In the genomic region with DNA sequence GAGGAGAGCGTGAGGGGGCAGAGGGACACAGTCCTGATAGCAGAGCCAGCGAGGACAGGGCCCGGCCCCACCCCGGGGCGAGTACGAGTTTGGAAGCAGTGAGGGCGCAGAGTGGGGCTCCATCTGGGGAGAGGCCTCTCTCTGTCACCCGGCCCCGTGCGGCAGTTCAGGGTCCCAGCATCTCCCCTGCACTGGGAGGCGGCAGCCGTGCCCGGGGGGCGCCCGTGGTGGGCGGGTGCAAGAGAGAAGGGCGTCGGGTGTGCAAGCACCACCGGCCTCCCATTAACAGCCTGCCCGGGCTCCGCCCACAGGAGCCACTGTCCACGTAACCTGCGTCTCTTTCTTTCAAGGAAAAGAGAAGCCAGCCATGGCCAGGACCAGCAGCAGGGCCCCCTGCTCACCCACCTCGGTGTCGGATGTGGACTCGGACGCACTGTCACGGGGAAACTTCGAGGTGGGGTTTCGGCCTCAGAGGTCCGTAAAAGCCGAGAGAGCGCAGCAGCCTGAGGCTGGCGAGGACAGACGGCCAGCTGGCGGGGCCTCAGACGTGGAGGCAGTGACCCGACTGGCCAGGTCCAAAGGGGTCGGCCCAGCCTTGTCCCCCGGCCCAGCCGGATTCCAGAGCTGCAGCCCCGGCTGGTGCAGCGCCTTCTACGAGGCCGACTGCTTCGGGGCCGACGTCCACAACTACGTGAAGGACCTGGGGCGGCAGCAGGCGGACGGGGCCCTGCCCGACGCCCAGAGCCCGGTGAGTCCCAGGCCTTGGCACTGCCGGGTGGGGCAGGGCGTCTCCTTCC, we compare ENCODE assay signal across 18 cellular contexts. TPM values are rescaled to one million over a fixed set of nuclear protein-coding genes. Genes with fewer than 3 reads are reported as not detected.
DNase-seq lines count a peak whose midpoint lies in the region; ATAC-seq and TF ChIP-seq lines count a peak whose summit lies in the region.
"Had no signal": no experiment of that assay in that cellular context is flagged by ENCODE, and none has a peak within 500 bp of the region (broad histone marks: within the 10 kb centered on the region; RNA-seq: fewer than 3 reads in every experiment).

No MANE protein-coding gene starts in this region.

- TF ChIP-seq EP300 in gastroesophageal sphincter (IDR thresholded peaks at IDR 0.05) = no peak

- H3K36me3 Mint-ChIP-seq in H9 (ENCODE audit: insufficient read depth in 1 of 3, low read depth in 3 of 3) (peaks cover 1 to 5% (median 2%) of the 10 kb centered on the region in 3 experiments; a peak in 3 of 7 replicates), WTC11 (no peaks in the 10 kb centered on the region), nephron progenitor cell (ENCODE audit: low read depth) (no peaks in the 10 kb centered on the region)
- no peaks in the 10 kb centered on the region for H3K36me3 Mint-ChIP-seq in activated T-helper 1 cell treated with anti-CD3 and anti-CD28 coated beads, Interleukin-12 subunit alpha, Interleukin-12 subunit beta, Interleukin-2, Interleukin-4 antibody, amounts not matched to agents 30 ng/mL and 10 ng/mL and 1 ng/mL, durations not matched to agents 14 hours and 24 hours and 36 hours (ENCODE audit: low read depth)
- H3K36me3 Mint-ChIP-seq: CD4-positive, alpha-beta memory T cell had no signal

- no peaks in the 10 kb centered on the region for H3K9me3 ChIP-seq in H9 (ENCODE audit: control insufficient read depth, low read depth, low read length)
- H3K9me3 ChIP-seq in gastroesophageal sphincter = no peaks in the 10 kb centered on the region

- ATAC-seq in WTC11 (no peak), gastroesophageal sphincter (peak; percentile 3), HG03521 (IDR thresholded peaks at IDR 0.05; ENCODE audit: unreplicated experiment) (no peak)

- H3K18ac ChIP-seq in H9 (ENCODE audit: insufficient read length, low read depth, low read length) = no peak overlapping the region

- H3K27ac Mint-ChIP-seq in H9 (peak overlapping the region; percentile 73 to 84 (median 82); a peak in 4 of 7 replicates), WTC11 (peak overlapping the region; percentile 89), nephron progenitor cell (peak overlapping the region; percentile 61)
- H3K27ac Mint-ChIP-seq in activated T-helper 1 cell treated with anti-CD3 and anti-CD28 coated beads, Interleukin-12 subunit alpha, Interleukin-12 subunit beta, Interleukin-2, Interleukin-4 antibody, amounts not matched to agents 30 ng/mL and 10 ng/mL and 1 ng/mL, durations not matched to agents 14 hours and 24 hours and 36 hours = no peak overlapping the region
- H3K27ac Mint-ChIP-seq: CD4-positive, alpha-beta memory T cell had no signal

- POLR2A ChIA-PET in WTC11 (lab: Charles Lee) = no interaction called here

- H4K91ac ChIP-seq in H9 (ENCODE audit: insufficient read length, low read depth, low read length) = no peak overlapping the region

- no peak overlapping the region for H2BK12ac ChIP-seq in H9 (ENCODE audit: insufficient read length, low read depth, low read length)

- H3K23me2 ChIP-seq in H9 (ENCODE audit: insufficient read length, low read depth, low read length, poor library complexity, severe bottlenecking) = no peaks in the 10 kb centered on the region

- CTCF ChIA-PET in WTC11 (lab: Charles Lee) = interaction anchor here (0.7 to 1.2 kb wide), 2 partner anchors 25 to 45 kb away, joined by 3 to 5 read pairs; no protein-coding TSS in a partner anchor

- no peak overlapping the region for H2BK20ac ChIP-seq in H9 (ENCODE audit: low read depth, low read length, poor library complexity, severe bottlenecking)

- no CpG with 5 or more reads among the region's 57 CpGs for WGBS in H9 (ENCODE audit: extremely low coverage, insufficient read length, low lambda C conversion rate)
- 80% methylated on average over 2 of the region's 57 CpGs; no CpG with 5 or more reads in 1 of the 2 donors for WGBS in gastroesophageal sphincter (ENCODE audit: low coverage in 1 of 2), 2 donors

- H4K8ac ChIP-seq in H9 (replicated peaks; ENCODE audit: insufficient read length, low read depth, low read length) = no peak overlapping the region

- no peak overlapping the region for H4K5ac ChIP-seq in H9 (ENCODE audit: insufficient read length, low read depth, low read length)

- H3K27ac ChIP-seq in H9 (ENCODE audit: insufficient read length, low read depth, low read length) (no peak overlapping the region), gastroesophageal sphincter (no peak overlapping the region)

- no peak overlapping the region for H2BK15ac ChIP-seq in H9 (ENCODE audit: low read depth, low read length)

- H3K56ac ChIP-seq in H9 (ENCODE audit: insufficient read length, low read depth, low read length) = no peak overlapping the region

- H3T11ph ChIP-seq in H9 (ENCODE audit: low read length) = no peak overlapping the region

- intact Hi-C loops in activated T-helper 1 cell treated with anti-CD3 and anti-CD28 coated beads, Interleukin-12 subunit alpha, Interleukin-12 subunit beta, Interleukin-2, Interleukin-4 antibody, amounts not matched to agents 30 ng/mL and 10 ng/mL and 1 ng/mL, durations not matched to agents 14 hours and 24 hours and 36 hours (cut with micrococcal nuclease) = no loop called here

- no peak for TF ChIP-seq POLR2A in gastroesophageal sphincter (IDR thresholded peaks at IDR 0.05)

- H2BK5ac ChIP-seq in H9 (ENCODE audit: insufficient read length, low read length) = no peak overlapping the region

- H3K9me3 Mint-ChIP-seq in H9 = no peaks in the 10 kb centered on the region
- H3K9me3 Mint-ChIP-seq in WTC11 = no peaks in the 10 kb centered on the region
- no peaks in the 10 kb centered on the region for H3K9me3 Mint-ChIP-seq in nephron progenitor cell
- no peaks in the 10 kb centered on the region for H3K9me3 Mint-ChIP-seq in activated T-helper 1 cell treated with anti-CD3 and anti-CD28 coated beads, Interleukin-12 subunit alpha, Interleukin-12 subunit beta, Interleukin-2, Interleukin-4 antibody, amounts not matched to agents 30 ng/mL and 10 ng/mL and 1 ng/mL, durations not matched to agents 14 hours and 24 hours and 36 hours
- H3K9me3 Mint-ChIP-seq: CD4-positive, alpha-beta memory T cell had no signal

- TF ChIP-seq CTCF in H9 (conservative IDR thresholded peaks at IDR 0.05) (no peak), WTC11 (IDR thresholded peaks at IDR 0.05) (no peak), gastroesophageal sphincter (IDR thresholded peaks at IDR 0.05) (no peak), nephron progenitor cell (IDR thresholded peaks at IDR 0.05) (no peak)

- H3K4me1 Mint-ChIP-seq in H9 (0 out of 4 replicates have a peak, but pooled peaks cover 0 to 2% of the 10 kb centered on the region in 2 experiments), WTC11 (no peaks in the 10 kb centered on the region), nephron progenitor cell (peaks cover 21% of the 10 kb centered on the region)
- H3K4me1 Mint-ChIP-seq in activated T-helper 1 cell treated with anti-CD3 and anti-CD28 coated beads, Interleukin-12 subunit alpha, Interleukin-12 subunit beta, Interleukin-2, Interleukin-4 antibody, amounts not matched to agents 30 ng/mL and 10 ng/mL and 1 ng/mL, durations not matched to agents 14 hours and 24 hours and 36 hours (ENCODE audit: low read depth) = no peaks in the 10 kb centered on the region
- H3K4me1 Mint-ChIP-seq: CD4-positive, alpha-beta memory T cell had no signal

- H2BK120ac ChIP-seq in H9 (ENCODE audit: low read depth, low read length, poor library complexity, severe bottlenecking) = no peak overlapping the region

- no peak overlapping the region for H3K9ac ChIP-seq in H9 (ENCODE audit: extremely low read depth, insufficient read length, low read length)

- H3K4me3 ChIP-seq in gastroesophageal sphincter = no peak overlapping the region

- H3K14ac ChIP-seq in H9 (ENCODE audit: insufficient read depth, low read length) = no peak overlapping the region; the same call in 1 of the 2 replicates

- H3K4me3 Mint-ChIP-seq in H9 = no peak overlapping the region
- no peak overlapping the region for H3K4me3 Mint-ChIP-seq in WTC11
- peak overlapping the region; percentile 44 for H3K4me3 Mint-ChIP-seq in nephron progenitor cell
- no peak overlapping the region for H3K4me3 Mint-ChIP-seq in activated T-helper 1 cell treated with anti-CD3 and anti-CD28 coated beads, Interleukin-12 subunit alpha, Interleukin-12 subunit beta, Interleukin-2, Interleukin-4 antibody, amounts not matched to agents 30 ng/mL and 10 ng/mL and 1 ng/mL, durations not matched to agents 14 hours and 24 hours and 36 hours
- H3K4me3 Mint-ChIP-seq: CD4-positive, alpha-beta memory T cell had no signal

- no peaks in the 10 kb centered on the region for H3K79me2 ChIP-seq in H9 (ENCODE audit: insufficient read depth, low read length)

- no peak overlapping the region for H2AK5ac ChIP-seq in H9 (ENCODE audit: insufficient read length, low read length)

- no peak overlapping the region for H3K23ac ChIP-seq in H9 (ENCODE audit: insufficient read length, low read depth, low read length)

- H2AFZ ChIP-seq in H9 (ENCODE audit: low read length) = no peak overlapping the region

- no peaks in the 10 kb centered on the region for H3K79me1 ChIP-seq in H9 (ENCODE audit: insufficient read depth, low read depth, low read length, poor library complexity, severe bottlenecking)

- no peaks in the 10 kb centered on the region for H3K27me3 ChIP-seq in H9 (ENCODE audit: insufficient read depth, low read length)
- H3K27me3 ChIP-seq in gastroesophageal sphincter = peaks cover 41% of the 10 kb centered on the region

- no peak overlapping the region for H3K4me2 ChIP-seq in H9 (ENCODE audit: insufficient read depth, insufficient read length, low read length)

- H4K20me1 ChIP-seq in H9 (ENCODE audit: control insufficient read depth, insufficient read depth, insufficient read length) = no peaks in the 10 kb centered on the region

- H3K4ac ChIP-seq in H9 (ENCODE audit: low read depth, low read length) = no peak overlapping the region; the same call in 1 of the 2 replicates

- DNase-seq in H9 (no peak), WTC11 (ENCODE audit: low spot score) (no peak), nephron progenitor cell (no peak), HUDEP-2 (lab: John Stamatoyannopoulos, UW; ENCODE audit: unreplicated experiment in 76 of 76) (no peak), DMS114 treated with DMSO at 0.1 percent for 48 hours (lab: John Stamatoyannopoulos, UW; ENCODE audit: unreplicated experiment) (no peak)
- no peak for DNase-seq in activated T-helper 1 cell treated with anti-CD3 and anti-CD28 coated beads, Interleukin-12 subunit alpha, Interleukin-12 subunit beta, Interleukin-2, Interleukin-4 antibody, amounts not matched to agents 30 ng/mL and 10 ng/mL and 1 ng/mL, durations not matched to agents 14 hours and 24 hours and 36 hours (ENCODE audit: low spot score)
- DNase-seq: C1 segment of cervical spinal cord, Calu3, COR-L47, DMS153, DND-41, GOT3, HCEC 1CT had no signal

- H3K4me1 ChIP-seq in H9 (ENCODE audit: insufficient read depth, low read length) (no peaks in the 10 kb centered on the region), gastroesophageal sphincter (no peaks in the 10 kb centered on the region)

- no peaks in the 10 kb centered on the region for H3K36me3 ChIP-seq in gastroesophageal sphincter

- H3K27me3 Mint-ChIP-seq in H9 (ENCODE audit: low read depth) = no peaks in the 10 kb centered on the region; the same call in 1 of the 2 replicates
- no peaks in the 10 kb centered on the region for H3K27me3 Mint-ChIP-seq in WTC11 (ENCODE audit: low read depth)
- H3K27me3 Mint-ChIP-seq in nephron progenitor cell (ENCODE audit: low read depth, poor library complexity) = peaks cover 2% of the 10 kb centered on the region
- no peaks in the 10 kb centered on the region for H3K27me3 Mint-ChIP-seq in activated T-helper 1 cell treated with anti-CD3 and anti-CD28 coated beads, Interleukin-12 subunit alpha, Interleukin-12 subunit beta, Interleukin-2, Interleukin-4 antibody, amounts not matched to agents 30 ng/mL and 10 ng/mL and 1 ng/mL, durations not matched to agents 14 hours and 24 hours and 36 hours (ENCODE audit: insufficient read depth)

RNA-seq across cellular contexts. Expression of a gene that starts 28.7 kb away (rescaled TPM):
- total RNA-seq in H9 (2021) (31.5 and 38.6 TPM in 2 replicates), WTC11 (2021) (140 to 196 TPM (median 143 TPM) in 3 replicates), gastroesophageal sphincter (not detected)
- 0.17 TPM in 1 of 2 replicates, not detected in the other for total RNA-seq in activated T-helper 1 cell treated with anti-CD3 and anti-CD28 coated beads, Interleukin-12 subunit alpha, Interleukin-12 subunit beta, Interleukin-2, Interleukin-4 antibody, amounts not matched to agents 30 ng/mL and 10 ng/mL and 1 ng/mL, durations not matched to agents 14 hours and 24 hours and 36 hours
- total RNA-seq: A172; A673; Calu3; CD4-positive, alpha-beta memory T cell had no signal

RNA-seq across cellular contexts. Expression of a gene that starts 36.3 kb away (rescaled TPM):
- total RNA-seq in H9 (2021) (10.9 and 11.1 TPM in 2 replicates), WTC11 (2021) (21.5 to 28.0 TPM (median 22.5 TPM) in 3 replicates), gastroesophageal sphincter (1 to 10 TPM in 2 of 4 donors, under 1 TPM in 2; 0.66 to 2.3 (median 1.4) TPM)
- total RNA-seq in activated T-helper 1 cell treated with anti-CD3 and anti-CD28 coated beads, Interleukin-12 subunit alpha, Interleukin-12 subunit beta, Interleukin-2, Interleukin-4 antibody, amounts not matched to agents 30 ng/mL and 10 ng/mL and 1 ng/mL, durations not matched to agents 14 hours and 24 hours and 36 hours = not detected in 2 replicates
- total RNA-seq: A172; A673; Calu3; CD4-positive, alpha-beta memory T cell had no signal

RNA-seq across cellular contexts. Expression of a gene that starts 41.3 kb away (rescaled TPM):
- total RNA-seq in H9 (2021) (13.7 and 15.7 TPM in 2 replicates), WTC11 (2021) (25.7 to 26.8 TPM (median 26.6 TPM) in 3 replicates), gastroesophageal sphincter (1 to 10 TPM in 2 of 4 donors, under 1 TPM in 2; 0.62 to 3.4 (median 0.98) TPM)
- 0.22 and 0.54 TPM in 2 replicates for total RNA-seq in activated T-helper 1 cell treated with anti-CD3 and anti-CD28 coated beads, Interleukin-12 subunit alpha, Interleukin-12 subunit beta, Interleukin-2, Interleukin-4 antibody, amounts not matched to agents 30 ng/mL and 10 ng/mL and 1 ng/mL, durations not matched to agents 14 hours and 24 hours and 36 hours
- total RNA-seq: A673 had no signal

Comparison
In these comparisons a context has a peak if more than half of its experiments do, and no peak if none do; other contexts are left out.
1. RNA of a gene that starts 28.7 kb away (total RNA-seq): 140 to 196 TPM in WTC11 and 31.5 to 38.6 TPM in H9; not detected in gastroesophageal sphincter and 0.17 TPM in activated T-helper 1 cell treated with anti-CD3 and anti-CD28 coated beads, Interleukin-12 subunit alpha, Interleukin-12 subunit beta, Interleukin-2, Interleukin-4 antibody, amounts not matched to agents 30 ng/mL and 10 ng/mL and 1 ng/mL, durations not matched to agents 14 hours and 24 hours and 36 hours; every median in the first group is over 10 times any median in the second.